In genomic region chr2:47497843-47498460, GRCh38 we compare ENCODE assay signal across 32 cellular contexts.
"Had no signal": no experiment of that assay in that cellular context is flagged by ENCODE, and none has a peak within 500 bp of the region (broad histone marks: within the 10 kb centered on the region; RNA-seq: fewer than 3 reads in every experiment).

No MANE protein-coding gene starts in this region.

- H2AFZ ChIP-seq: PC-9 had no signal

- H3K9me3 ChIP-seq: ascending aorta had no signal

- H3K27me3 ChIP-seq: ascending aorta had no signal

- H3K4me3 ChIP-seq: ascending aorta, PC-9 had no signal

- H3K36me3 ChIP-seq: ascending aorta had no signal

- H3K4me2 ChIP-seq: PC-9 had no signal

- H3K4me1 ChIP-seq: ascending aorta had no signal

- ATAC-seq: activated naive CD8-positive, alpha-beta T cell treated with anti-CD3 and anti-CD28 coated beads, Interleukin-2, amount 50 U/mL, for 24 hours; activated T-cell treated with anti-CD3 and anti-CD28 coated beads, Interleukin-2, amount 50 U/mL, for 4 hours had no signal

- DNase-seq: activated CD4-positive, alpha-beta memory T cell treated with anti-CD3 and anti-CD28 coated beads for 36 hours; activated CD4-positive, alpha-beta T cell treated with anti-CD3 and anti-CD28 coated beads for 1 hour; activated CD4-positive, alpha-beta T cell treated with anti-CD3 and anti-CD28 coated beads, Interleukin-2, amount 10 ng/mL, durations not matched to agents 7 days and 5 days; activated CD4-positive, CD25-positive, alpha-beta regulatory T cell; activated CD8-positive, alpha-beta memory T cell treated with anti-CD3 and anti-CD28 coated beads, Interleukin-2, amount 50 U/mL, for 4 hours; activated naive CD4-positive, alpha-beta T cell treated with anti-CD3 and anti-CD28 coated beads, Interleukin-2, amount 10 ng/mL, durations not matched to agents 7 days and 5 days; activated naive CD8-positive, alpha-beta T cell treated with anti-CD3 and anti-CD28 coated beads, Interleukin-2, amount 50 U/mL, for 24 hours; activated T-cell treated with anti-CD3 and anti-CD28 coated beads for 4 hours; activated T-cell treated with anti-CD3 and anti-CD28 coated beads, Interleukin-2, amount 50 U/mL, for 4 hours; amygdala; caudate nucleus; cerebellar nuclear complex; NCI-H1105; NCI-H1417 treated with DMSO at 0.1 percent for 48 hours; NCI-H187 treated with DMSO at 0.1 percent for 48 hours; NCI-H2081; NCI-H2171 treated with DMSO at 0.1 percent for 48 hours; NCI-H2227 treated with DMSO at 0.1 percent for 48 hours; NCI-H446; NCI-H510A treated with DMSO at 0.1 percent for 48 hours; NCI-H526 treated with DMSO at 0.1 percent for 48 hours; NCI-H774; Right ventricle myocardium superior; SW 1271; T-helper 1 cell; T-helper 2 cell; T-helper 9 cell had no signal

- H3K27ac ChIP-seq: ascending aorta, PC-9, RWPE1, VCaP had no signal

- FAIRE-seq: RCC 7860 had no signal
